In the genomic region with DNA sequence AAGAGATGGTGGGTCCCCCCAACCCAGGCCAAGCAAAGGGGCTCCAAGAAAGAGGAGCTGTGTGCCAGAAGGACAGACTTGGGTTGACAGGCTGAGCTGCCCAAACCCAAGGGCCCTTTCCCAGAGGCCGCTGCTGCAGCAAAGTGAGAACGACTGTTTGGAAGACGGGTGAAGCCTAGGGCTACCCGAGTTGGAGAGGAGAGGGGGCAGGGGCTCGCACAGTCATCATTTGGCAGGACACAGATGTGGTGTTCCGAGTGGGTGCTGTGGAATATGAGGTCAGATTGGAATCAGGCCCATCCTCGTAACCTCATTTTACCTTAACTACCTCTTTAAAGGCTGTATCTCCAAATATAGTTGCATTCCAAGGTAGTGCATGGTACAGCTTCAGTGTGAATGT, we compare ENCODE assay signal across 1 cellular context.
TF ChIP-seq lines count a peak whose summit lies in the region.

No MANE protein-coding gene starts in this region.

TF ChIP-seq in GM23338, 12 proteins besides CTCF, POLR2A, EP300 and RAD21:
- TF ChIP-seq, protein P1, sequence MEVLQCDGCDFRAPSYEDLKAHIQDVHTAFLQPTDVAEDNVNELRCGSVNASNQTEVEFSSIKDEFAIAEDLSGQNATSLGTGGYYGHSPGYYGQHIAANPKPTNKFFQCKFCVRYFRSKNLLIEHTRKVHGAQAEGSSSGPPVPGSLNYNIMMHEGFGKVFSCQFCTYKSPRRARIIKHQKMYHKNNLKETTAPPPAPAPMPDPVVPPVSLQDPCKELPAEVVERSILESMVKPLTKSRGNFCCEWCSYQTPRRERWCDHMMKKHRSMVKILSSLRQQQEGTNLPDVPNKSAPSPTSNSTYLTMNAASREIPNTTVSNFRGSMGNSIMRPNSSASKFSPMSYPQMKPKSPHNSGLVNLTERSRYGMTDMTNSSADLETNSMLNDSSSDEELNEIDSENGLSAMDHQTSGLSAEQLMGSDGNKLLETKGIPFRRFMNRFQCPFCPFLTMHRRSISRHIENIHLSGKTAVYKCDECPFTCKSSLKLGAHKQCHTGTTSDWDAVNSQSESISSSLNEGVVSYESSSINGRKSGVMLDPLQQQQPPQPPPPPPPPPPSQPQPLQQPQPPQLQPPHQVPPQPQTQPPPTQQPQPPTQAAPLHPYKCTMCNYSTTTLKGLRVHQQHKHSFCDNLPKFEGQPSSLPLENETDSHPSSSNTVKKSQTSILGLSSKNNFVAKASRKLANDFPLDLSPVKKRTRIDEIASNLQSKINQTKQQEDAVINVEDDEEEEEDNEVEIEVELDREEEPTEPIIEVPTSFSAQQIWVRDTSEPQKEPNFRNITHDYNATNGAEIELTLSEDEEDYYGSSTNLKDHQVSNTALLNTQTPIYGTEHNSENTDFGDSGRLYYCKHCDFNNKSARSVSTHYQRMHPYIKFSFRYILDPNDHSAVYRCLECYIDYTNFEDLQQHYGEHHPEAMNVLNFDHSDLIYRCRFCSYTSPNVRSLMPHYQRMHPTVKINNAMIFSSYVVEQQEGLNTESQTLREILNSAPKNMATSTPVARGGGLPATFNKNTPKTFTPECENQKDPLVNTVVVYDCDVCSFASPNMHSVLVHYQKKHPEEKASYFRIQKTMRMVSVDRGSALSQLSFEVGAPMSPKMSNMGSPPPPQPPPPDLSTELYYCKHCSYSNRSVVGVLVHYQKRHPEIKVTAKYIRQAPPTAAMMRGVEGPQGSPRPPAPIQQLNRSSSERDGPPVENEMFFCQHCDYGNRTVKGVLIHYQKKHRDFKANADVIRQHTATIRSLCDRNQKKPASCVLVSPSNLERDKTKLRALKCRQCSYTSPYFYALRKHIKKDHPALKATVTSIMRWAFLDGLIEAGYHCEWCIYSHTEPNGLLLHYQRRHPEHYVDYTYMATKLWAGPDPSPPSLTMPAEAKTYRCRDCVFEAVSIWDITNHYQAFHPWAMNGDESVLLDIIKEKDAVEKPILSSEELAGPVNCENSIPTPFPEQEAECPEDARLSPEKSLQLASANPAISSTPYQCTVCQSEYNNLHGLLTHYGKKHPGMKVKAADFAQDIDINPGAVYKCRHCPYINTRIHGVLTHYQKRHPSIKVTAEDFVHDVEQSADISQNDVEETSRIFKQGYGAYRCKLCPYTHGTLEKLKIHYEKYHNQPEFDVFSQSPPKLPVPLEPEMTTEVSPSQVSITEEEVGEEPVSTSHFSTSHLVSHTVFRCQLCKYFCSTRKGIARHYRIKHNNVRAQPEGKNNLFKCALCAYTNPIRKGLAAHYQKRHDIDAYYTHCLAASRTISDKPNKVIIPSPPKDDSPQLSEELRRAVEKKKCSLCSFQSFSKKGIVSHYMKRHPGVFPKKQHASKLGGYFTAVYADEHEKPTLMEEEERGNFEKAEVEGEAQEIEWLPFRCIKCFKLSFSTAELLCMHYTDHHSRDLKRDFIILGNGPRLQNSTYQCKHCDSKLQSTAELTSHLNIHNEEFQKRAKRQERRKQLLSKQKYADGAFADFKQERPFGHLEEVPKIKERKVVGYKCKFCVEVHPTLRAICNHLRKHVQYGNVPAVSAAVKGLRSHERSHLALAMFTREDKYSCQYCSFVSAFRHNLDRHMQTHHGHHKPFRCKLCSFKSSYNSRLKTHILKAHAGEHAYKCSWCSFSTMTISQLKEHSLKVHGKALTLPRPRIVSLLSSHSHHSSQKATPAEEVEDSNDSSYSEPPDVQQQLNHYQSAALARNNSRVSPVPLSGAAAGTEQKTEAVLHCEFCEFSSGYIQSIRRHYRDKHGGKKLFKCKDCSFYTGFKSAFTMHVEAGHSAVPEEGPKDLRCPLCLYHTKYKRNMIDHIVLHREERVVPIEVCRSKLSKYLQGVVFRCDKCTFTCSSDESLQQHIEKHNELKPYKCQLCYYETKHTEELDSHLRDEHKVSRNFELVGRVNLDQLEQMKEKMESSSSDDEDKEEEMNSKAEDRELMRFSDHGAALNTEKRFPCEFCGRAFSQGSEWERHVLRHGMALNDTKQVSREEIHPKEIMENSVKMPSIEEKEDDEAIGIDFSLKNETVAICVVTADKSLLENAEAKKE (CRISPR knock-in tag; IDR thresholded peaks at IDR 0.05), result no peak
- TF ChIP-seq EZH2phosphoT487 (IDR thresholded peaks at IDR 0.05; ENCODE audit: unreplicated experiment), result no peak
- no peak for TF ChIP-seq ZNF331 (CRISPR knock-in tag; IDR thresholded peaks at IDR 0.05; ENCODE audit: low read depth)
- TF ChIP-seq POLR2AphosphoS5 (IDR thresholded peaks at IDR 0.05; ENCODE audit: low read depth), result no peak
- TF ChIP-seq, protein P2, sequence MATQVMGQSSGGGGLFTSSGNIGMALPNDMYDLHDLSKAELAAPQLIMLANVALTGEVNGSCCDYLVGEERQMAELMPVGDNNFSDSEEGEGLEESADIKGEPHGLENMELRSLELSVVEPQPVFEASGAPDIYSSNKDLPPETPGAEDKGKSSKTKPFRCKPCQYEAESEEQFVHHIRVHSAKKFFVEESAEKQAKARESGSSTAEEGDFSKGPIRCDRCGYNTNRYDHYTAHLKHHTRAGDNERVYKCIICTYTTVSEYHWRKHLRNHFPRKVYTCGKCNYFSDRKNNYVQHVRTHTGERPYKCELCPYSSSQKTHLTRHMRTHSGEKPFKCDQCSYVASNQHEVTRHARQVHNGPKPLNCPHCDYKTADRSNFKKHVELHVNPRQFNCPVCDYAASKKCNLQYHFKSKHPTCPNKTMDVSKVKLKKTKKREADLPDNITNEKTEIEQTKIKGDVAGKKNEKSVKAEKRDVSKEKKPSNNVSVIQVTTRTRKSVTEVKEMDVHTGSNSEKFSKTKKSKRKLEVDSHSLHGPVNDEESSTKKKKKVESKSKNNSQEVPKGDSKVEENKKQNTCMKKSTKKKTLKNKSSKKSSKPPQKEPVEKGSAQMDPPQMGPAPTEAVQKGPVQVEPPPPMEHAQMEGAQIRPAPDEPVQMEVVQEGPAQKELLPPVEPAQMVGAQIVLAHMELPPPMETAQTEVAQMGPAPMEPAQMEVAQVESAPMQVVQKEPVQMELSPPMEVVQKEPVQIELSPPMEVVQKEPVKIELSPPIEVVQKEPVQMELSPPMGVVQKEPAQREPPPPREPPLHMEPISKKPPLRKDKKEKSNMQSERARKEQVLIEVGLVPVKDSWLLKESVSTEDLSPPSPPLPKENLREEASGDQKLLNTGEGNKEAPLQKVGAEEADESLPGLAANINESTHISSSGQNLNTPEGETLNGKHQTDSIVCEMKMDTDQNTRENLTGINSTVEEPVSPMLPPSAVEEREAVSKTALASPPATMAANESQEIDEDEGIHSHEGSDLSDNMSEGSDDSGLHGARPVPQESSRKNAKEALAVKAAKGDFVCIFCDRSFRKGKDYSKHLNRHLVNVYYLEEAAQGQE (IDR thresholded peaks at IDR 0.05; ENCODE audit: unreplicated experiment), result no peak
- no peak for TF ChIP-seq CREB1 (CRISPR knock-in tag; IDR thresholded peaks at IDR 0.05; ENCODE audit: low read depth)
- TF ChIP-seq NANOG (IDR thresholded peaks at IDR 0.05; ENCODE audit: borderline replicate concordance), result no peak
- TF ChIP-seq ZNF114 (CRISPR knock-in tag; IDR thresholded peaks at IDR 0.05), result no peak
- no peak for TF ChIP-seq STAT1 (IDR thresholded peaks at IDR 0.05; ENCODE audit: unreplicated experiment)
- no peak for TF ChIP-seq EZH2 (IDR thresholded peaks at IDR 0.05; ENCODE audit: low read depth, unreplicated experiment)
- TF ChIP-seq, protein P3, sequence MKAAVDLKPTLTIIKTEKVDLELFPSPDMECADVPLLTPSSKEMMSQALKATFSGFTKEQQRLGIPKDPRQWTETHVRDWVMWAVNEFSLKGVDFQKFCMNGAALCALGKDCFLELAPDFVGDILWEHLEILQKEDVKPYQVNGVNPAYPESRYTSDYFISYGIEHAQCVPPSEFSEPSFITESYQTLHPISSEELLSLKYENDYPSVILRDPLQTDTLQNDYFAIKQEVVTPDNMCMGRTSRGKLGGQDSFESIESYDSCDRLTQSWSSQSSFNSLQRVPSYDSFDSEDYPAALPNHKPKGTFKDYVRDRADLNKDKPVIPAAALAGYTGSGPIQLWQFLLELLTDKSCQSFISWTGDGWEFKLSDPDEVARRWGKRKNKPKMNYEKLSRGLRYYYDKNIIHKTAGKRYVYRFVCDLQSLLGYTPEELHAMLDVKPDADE (IDR thresholded peaks at IDR 0.05), result no peak
- no peak for TF ChIP-seq JUNB (IDR thresholded peaks at IDR 0.05; ENCODE audit: unreplicated experiment)
